ENCODE assay signal across 1 cellular context in genomic region chr6:145813285-145814034, GRCh38.
A peak's percentile ranks its signal among the peaks of the same experiment; 100 is the strongest.
TF ChIP-seq lines count a peak whose summit lies in the region.

No MANE protein-coding gene starts in this region.

TF ChIP-seq in GM12878, 131 proteins besides CTCF, POLR2A, EP300 and RAD21 (continued from another document):
- no peak for TF ChIP-seq E2F4 (IDR thresholded peaks at IDR 0.05; ENCODE audit: low read depth, low read length)
- TF ChIP-seq BACH1 (IDR thresholded peaks at IDR 0.05; ENCODE audit: borderline replicate concordance) = peak; percentile 100
- TF ChIP-seq, protein P1, sequence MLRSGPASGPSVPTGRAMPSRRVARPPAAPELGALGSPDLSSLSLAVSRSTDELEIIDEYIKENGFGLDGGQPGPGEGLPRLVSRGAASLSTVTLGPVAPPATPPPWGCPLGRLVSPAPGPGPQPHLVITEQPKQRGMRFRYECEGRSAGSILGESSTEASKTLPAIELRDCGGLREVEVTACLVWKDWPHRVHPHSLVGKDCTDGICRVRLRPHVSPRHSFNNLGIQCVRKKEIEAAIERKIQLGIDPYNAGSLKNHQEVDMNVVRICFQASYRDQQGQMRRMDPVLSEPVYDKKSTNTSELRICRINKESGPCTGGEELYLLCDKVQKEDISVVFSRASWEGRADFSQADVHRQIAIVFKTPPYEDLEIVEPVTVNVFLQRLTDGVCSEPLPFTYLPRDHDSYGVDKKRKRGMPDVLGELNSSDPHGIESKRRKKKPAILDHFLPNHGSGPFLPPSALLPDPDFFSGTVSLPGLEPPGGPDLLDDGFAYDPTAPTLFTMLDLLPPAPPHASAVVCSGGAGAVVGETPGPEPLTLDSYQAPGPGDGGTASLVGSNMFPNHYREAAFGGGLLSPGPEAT (IDR thresholded peaks at IDR 0.05; ENCODE audit: low read depth) = 0 out of 2 replicates have a peak, but pooled peaks have one; percentile 12
- TF ChIP-seq ATF7 (IDR thresholded peaks at IDR 0.05; ENCODE audit: low read depth) = peak; percentile 74
- no peak for TF ChIP-seq RFX5 (IDR thresholded peaks at IDR 0.05; ENCODE audit: low read depth, low read length)
